ENCODE assay signal across 23 cellular contexts in genomic region chr13:114241918-114242317, GRCh38.
"Had no signal": no experiment of that assay in that cellular context is flagged by ENCODE, and none has a peak within 500 bp of the region (broad histone marks: within the 10 kb centered on the region; RNA-seq: fewer than 3 reads in every experiment).

No MANE protein-coding gene starts in this region.

- H3K4me1 ChIP-seq: right atrium auricular region, uterus had no signal

- H3K4me2 ChIP-seq: hepatocyte had no signal

- H3K9me3 ChIP-seq: left ventricle myocardium inferior, ovary, right atrium auricular region, spleen, tibial nerve, uterus had no signal

- H3K4me3 ChIP-seq: hepatocyte, left ventricle myocardium inferior, lung, ovary, right atrium auricular region, spleen, tibial nerve, uterus had no signal

- H3K27ac Mint-ChIP-seq: mesothelial cell of epicardium; naive B cell; natural killer cell; nephron progenitor cell; progenitor cell of endocrine pancreas; stimulated activated effector memory CD8-positive, alpha-beta T cell treated with anti-CD3 and anti-CD28 coated beads, Interleukin-12 subunit alpha, Interleukin-12 subunit beta, amount 100 ng/mL, for 72 hours; type B pancreatic cell had no signal

- DNase-seq: islet precursor cell; left ventricle myocardium inferior; mesendoderm; naive B cell; natural killer cell; nephron progenitor cell; ovary; small intestine; spleen; stimulated activated CD4-positive, alpha-beta T cell treated with anti-CD3 and anti-CD28 coated beads, Interleukin-4, amount 100 ng/mL, for 24 hours; stimulated activated naive CD4-positive, alpha-beta T cell treated with Interleukin-2 at 50 U/mL for 16 hours; stimulated activated naive CD8-positive, alpha-beta T cell treated with anti-CD3 and anti-CD28 coated beads, Interleukin-15, amount 100 ng/mL, for 72 hours; substantia nigra; uterus had no signal

- H3K36me3 ChIP-seq: ovary had no signal

- H3K27me3 Mint-ChIP-seq: naive B cell; progenitor cell of endocrine pancreas; stimulated activated naive CD8-positive, alpha-beta T cell treated with anti-CD3 and anti-CD28 coated beads, Interleukin-15, amount 100 ng/mL, for 72 hours; type B pancreatic cell had no signal

- H3K27me3 ChIP-seq: hepatocyte, ovary, right atrium auricular region, spleen, tibial nerve, uterus had no signal

- H3K9me3 Mint-ChIP-seq: mesothelial cell of epicardium; naive B cell; natural killer cell; nephron progenitor cell; stimulated activated effector memory CD8-positive, alpha-beta T cell treated with anti-CD3 and anti-CD28 coated beads, Interleukin-12 subunit alpha, Interleukin-12 subunit beta, amount 100 ng/mL, for 72 hours; stimulated activated naive CD8-positive, alpha-beta T cell treated with anti-CD3 and anti-CD28 coated beads, Interleukin-15, amount 100 ng/mL, for 72 hours; type B pancreatic cell had no signal

- H2AFZ ChIP-seq: hepatocyte had no signal

- H3K27ac ChIP-seq: hepatocyte, left ventricle myocardium inferior, ovary, right atrium auricular region, spleen, tibial nerve, uterus had no signal

- H3K4me3 Mint-ChIP-seq: mesothelial cell of epicardium; naive B cell; natural killer cell; nephron progenitor cell; stimulated activated effector memory CD8-positive, alpha-beta T cell treated with anti-CD3 and anti-CD28 coated beads, Interleukin-12 subunit alpha, Interleukin-12 subunit beta, amount 100 ng/mL, for 72 hours; stimulated activated naive CD8-positive, alpha-beta T cell treated with anti-CD3 and anti-CD28 coated beads, Interleukin-15, amount 100 ng/mL, for 72 hours; type B pancreatic cell had no signal

- ATAC-seq: natural killer cell; sciatic nerve; stimulated activated effector memory CD8-positive, alpha-beta T cell treated with anti-CD3 and anti-CD28 coated beads, Interleukin-12 subunit alpha, Interleukin-12 subunit beta, amount 100 ng/mL, for 72 hours; stimulated activated naive CD8-positive, alpha-beta T cell treated with anti-CD3 and anti-CD28 coated beads, Interleukin-15, amount 100 ng/mL, for 72 hours had no signal

- FAIRE-seq: small intestine had no signal
